Comparison of ENCODE assay signal across 7 cellular contexts in the genomic region with DNA sequence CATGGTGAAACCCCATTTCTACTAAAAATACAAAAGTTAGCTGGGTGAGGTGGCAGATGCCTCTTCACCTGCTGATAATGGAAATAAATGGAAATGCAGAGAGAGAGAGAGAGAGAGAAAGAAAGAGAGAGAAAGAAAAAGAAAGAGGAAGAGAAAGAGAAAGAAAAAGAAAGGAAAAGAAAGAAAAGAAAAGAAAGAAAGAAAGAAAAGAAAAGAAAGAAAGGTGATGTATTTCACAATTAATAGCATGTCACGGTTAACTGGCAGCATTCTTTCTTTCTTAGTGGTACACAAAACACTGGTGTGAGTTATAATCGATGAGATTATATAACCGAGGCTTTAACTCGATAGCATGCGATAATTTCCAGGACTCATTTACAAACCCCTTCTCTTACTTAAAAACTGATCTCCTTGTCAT. TPM values are rescaled to one million over a fixed set of nuclear protein-coding genes. Genes with fewer than 3 reads are reported as not detected.
DNase-seq lines count a peak whose midpoint lies in the region; TF ChIP-seq lines count a peak whose summit lies in the region.
"Had no signal": no experiment of that assay in that cellular context is flagged by ENCODE, and none has a peak within 500 bp of the region (broad histone marks: within the 10 kb centered on the region; RNA-seq: fewer than 3 reads in every experiment).

No MANE protein-coding gene starts in this region.

- H3K36me3 Mint-ChIP-seq in Calu3 (ENCODE audit: insufficient read depth, unreplicated experiment) (peaks cover 68% of the 10 kb centered on the region), H9 (ENCODE audit: insufficient read depth in 1 of 3, low read depth in 3 of 3) (peaks cover 12 to 41% (median 37%) of the 10 kb centered on the region in 3 experiments; a peak in 6 of 7 replicates)

- H3K79me1 ChIP-seq in H9 (ENCODE audit: insufficient read depth, low read depth, low read length, poor library complexity, severe bottlenecking) = no peaks in the 10 kb centered on the region

- H2BK15ac ChIP-seq in H9 (ENCODE audit: low read depth, low read length) = no peak overlapping the region

- H3K23me2 ChIP-seq in H9 (ENCODE audit: insufficient read length, low read depth, low read length, poor library complexity, severe bottlenecking) = peaks cover 11% of the 10 kb centered on the region

- H3K36me3 ChIP-seq in breast epithelium (no peaks in the 10 kb centered on the region), neural cell (ENCODE audit: insufficient read depth, low read length) (peaks cover 5% of the 10 kb centered on the region), MG63 (peaks cover 27% of the 10 kb centered on the region)

- CTCF ChIA-PET in Calu3 (lab: Charles Lee) = no interaction called here

- BruUV-seq in Calu3 (replicated peaks; lab: Mats Ljungman, UMichigan) = no TSS peak

- TF ChIP-seq RAD21 in neural cell (conservative IDR thresholded peaks at IDR 0.05) = no peak

- DNase-seq in Calu3 = no peak
- no peak for DNase-seq in breast epithelium (ENCODE audit: low spot score in 2 of 2)
- no peak for DNase-seq in MG63
- no peak for DNase-seq in H9
- DNase-seq in GM20000 (ENCODE audit: low spot score) = no peak
- DNase-seq: NCI-H524 treated with DMSO at 0.1 percent for 48 hours had no signal

- H2BK5ac ChIP-seq in H9 (ENCODE audit: insufficient read length, low read length) = no peak overlapping the region

- no peak overlapping the region for H4K5ac ChIP-seq in H9 (ENCODE audit: insufficient read length, low read depth, low read length)

- H2AFZ ChIP-seq in neural cell (ENCODE audit: low read depth, low read length) = no peak overlapping the region
- no peak overlapping the region for H2AFZ ChIP-seq in H9 (ENCODE audit: low read length)

- H3K79me2 ChIP-seq in neural cell (replicated peaks; ENCODE audit: insufficient read depth, low read length) (peaks cover 45% of the 10 kb centered on the region), H9 (ENCODE audit: insufficient read depth, low read length) (no peaks in the 10 kb centered on the region)

- no peak overlapping the region for H2BK12ac ChIP-seq in H9 (ENCODE audit: insufficient read length, low read depth, low read length)

- no peak overlapping the region for H3K4ac ChIP-seq in H9 (ENCODE audit: low read depth, low read length)

- no peak overlapping the region for H3K14ac ChIP-seq in H9 (ENCODE audit: insufficient read depth, low read length)

- H3K27ac Mint-ChIP-seq in Calu3 (ENCODE audit: unreplicated experiment) (peak overlapping the region; percentile 40), H9 (peak overlapping the region in 1 of 3 experiments; percentile 64; a peak in 1 of 7 replicates)

- H3T11ph ChIP-seq in H9 (ENCODE audit: low read length) = no peak overlapping the region

- H3K4me3 Mint-ChIP-seq in Calu3 (ENCODE audit: low read depth, unreplicated experiment) = peak overlapping the region; percentile 53
- no peak overlapping the region for H3K4me3 Mint-ChIP-seq in H9

- TF ChIP-seq CTCF in Calu3 (IDR thresholded peaks at IDR 0.05; ENCODE audit: unreplicated experiment) (no peak), breast epithelium (IDR thresholded peaks at IDR 0.05) (no peak), neural cell (IDR thresholded peaks at IDR 0.05; ENCODE audit: poor library complexity, severe bottlenecking) (no peak), H9 (conservative IDR thresholded peaks at IDR 0.05) (no peak), GM20000 (IDR thresholded peaks at IDR 0.05; ENCODE audit: extremely low read depth, missing control alignments) (no peak)

- H3K27me3 Mint-ChIP-seq in Calu3 (ENCODE audit: unreplicated experiment) (no peaks in the 10 kb centered on the region), H9 (ENCODE audit: low read depth) (no peaks in the 10 kb centered on the region)

- no peak overlapping the region for H3K23ac ChIP-seq in H9 (ENCODE audit: insufficient read length, low read depth, low read length)

- no CpG with 5 or more reads among the region's 5 CpGs for WGBS in H9 (ENCODE audit: extremely low coverage, insufficient read length, low lambda C conversion rate)

- intact Hi-C loops in Calu3 (cut with micrococcal nuclease; ENCODE audit: unreplicated experiment) = no loop called here
- intact Hi-C loops in breast epithelium (cut with DNase I; ENCODE audit: low total_unique reads) = no loop called here

- H3K9me3 Mint-ChIP-seq in Calu3 (ENCODE audit: low read depth, unreplicated experiment) = no peaks in the 10 kb centered on the region
- H3K9me3 Mint-ChIP-seq in H9 = no peaks in the 10 kb centered on the region

- TF ChIP-seq POLR2A in breast epithelium (IDR thresholded peaks at IDR 0.05) = no peak

- H4K8ac ChIP-seq in H9 (replicated peaks; ENCODE audit: insufficient read length, low read depth, low read length) = no peak overlapping the region

- no peak overlapping the region for H2AK5ac ChIP-seq in H9 (ENCODE audit: insufficient read length, low read length)

- TF ChIP-seq EP300 in neural cell (conservative IDR thresholded peaks at IDR 0.05; ENCODE audit: poor library complexity, severe bottlenecking) = no peak

- H3K9ac ChIP-seq in neural cell (ENCODE audit: low read length) (no peak overlapping the region), H9 (ENCODE audit: extremely low read depth, insufficient read length, low read length) (no peak overlapping the region)

- no peaks in the 10 kb centered on the region for H3K9me2 ChIP-seq in neural cell (ENCODE audit: insufficient read depth, low read length)

- no peak overlapping the region for H2BK120ac ChIP-seq in H9 (ENCODE audit: low read depth, low read length, poor library complexity, severe bottlenecking)

- H3K4me3 ChIP-seq in breast epithelium (peak overlapping the region in 2 of 3 donors; percentile 0 to 5), neural cell (ENCODE audit: low read length) (peak overlapping the region; percentile 50), MG63 (no peak overlapping the region)

- H4K91ac ChIP-seq in H9 (ENCODE audit: insufficient read length, low read depth, low read length) = no peak overlapping the region

- peaks cover 0 to 6% of the 10 kb centered on the region in 2 donors for H3K4me1 ChIP-seq in breast epithelium
- H3K4me1 ChIP-seq in H9 (ENCODE audit: insufficient read depth, low read length) = no peaks in the 10 kb centered on the region

- H4K20me1 ChIP-seq in neural cell (ENCODE audit: insufficient read depth) (no peaks in the 10 kb centered on the region), H9 (ENCODE audit: control insufficient read depth, insufficient read depth, insufficient read length) (no peaks in the 10 kb centered on the region)

- H3K9me3 ChIP-seq in breast epithelium (no peaks in the 10 kb centered on the region), neural cell (ENCODE audit: low read length) (no peaks in the 10 kb centered on the region), MG63 (no peaks in the 10 kb centered on the region), H9 (ENCODE audit: control insufficient read depth, low read depth, low read length) (no peaks in the 10 kb centered on the region)

- H3K27ac ChIP-seq in breast epithelium (peak overlapping the region; percentile 57 to 70), neural cell (ENCODE audit: low read length) (no peak overlapping the region), H9 (ENCODE audit: insufficient read length, low read depth, low read length) (no peak overlapping the region)

- H3K27me3 ChIP-seq in breast epithelium = no peaks in the 10 kb centered on the region
- no peaks in the 10 kb centered on the region for H3K27me3 ChIP-seq in neural cell (ENCODE audit: insufficient read depth, low read depth, low read length)
- H3K27me3 ChIP-seq in MG63 = no peaks in the 10 kb centered on the region
- no peaks in the 10 kb centered on the region for H3K27me3 ChIP-seq in H9 (ENCODE audit: insufficient read depth, low read length)

- H2BK20ac ChIP-seq in H9 (ENCODE audit: low read depth, low read length, poor library complexity, severe bottlenecking) = no peak overlapping the region

- H3K4me2 ChIP-seq in neural cell (ENCODE audit: low read length) (no peak overlapping the region), H9 (ENCODE audit: insufficient read depth, insufficient read length, low read length) (no peak overlapping the region)

- no peak overlapping the region for H3K56ac ChIP-seq in H9 (ENCODE audit: insufficient read length, low read depth, low read length)

- H3K4me1 Mint-ChIP-seq in Calu3 (ENCODE audit: low read depth, unreplicated experiment) = peaks cover 19% of the 10 kb centered on the region
- peaks cover 25 to 27% of the 10 kb centered on the region in 2 experiments for H3K4me1 Mint-ChIP-seq in H9

- no peak overlapping the region for H3K18ac ChIP-seq in H9 (ENCODE audit: insufficient read length, low read depth, low read length)

- peaks cover 3% of the 10 kb centered on the region for H3F3A ChIP-seq in neural cell (ENCODE audit: insufficient read depth, low read length, poor library complexity, severe bottlenecking)

RNA-seq across cellular contexts. Expression of gene ACOX1, which starts 3.2 kb away (rescaled TPM):
- total RNA-seq in Calu3 (2022) (53.1 and 57.3 TPM in 2 replicates), breast epithelium (100 to 1,000 TPM in 1 of 3 donors, 10 to 100 TPM in 2; 55.1 to 147 (median 55.3) TPM), H9 (2021) (27.2 and 27.4 TPM in 2 replicates)
- 30.1 and 31.2 TPM in 2 replicates for polyA plus RNA-seq in neural cell
- polyA minus RNA-seq in neural cell = 91.8 and 93.3 TPM in 2 replicates
- total RNA-seq in MG63 (2014; rRNA removed; shearing (Covaris generic); ENCODE audit: low replicate concordance) = 24.5 and 26.9 TPM in 2 replicates

RNA-seq across cellular contexts. Expression of gene TEN1, which starts 3.3 kb away (rescaled TPM):
- total RNA-seq in Calu3 (2022) = 15.3 and 15.8 TPM in 2 replicates
- total RNA-seq in breast epithelium = 10 to 100 TPM; 16.7 to 30.2 (median 26.8) TPM
- 33.1 and 41.3 TPM in 2 replicates for polyA plus RNA-seq in neural cell
- 6.6 and 12.0 TPM in 2 replicates for polyA minus RNA-seq in neural cell
- 23.2 and 23.9 TPM in 2 replicates for total RNA-seq in MG63 (2014; rRNA removed; shearing (Covaris generic); ENCODE audit: low replicate concordance)
- total RNA-seq in H9 (2021) = 19.3 and 19.9 TPM in 2 replicates

RNA-seq across cellular contexts. Expression of gene CDK3, which starts 24.9 kb away (rescaled TPM):
- total RNA-seq in Calu3 (2022) (9.4 and 9.8 TPM in 2 replicates), breast epithelium (10 to 100 TPM in 1 of 3 donors, 1 to 10 TPM in 2; 6.6 to 13.0 (median 9.5) TPM), H9 (2021) (11.7 and 14.3 TPM in 2 replicates)
- 29.2 and 42.8 TPM in 2 replicates for polyA plus RNA-seq in neural cell
- polyA minus RNA-seq in neural cell = 2.4 and 3.0 TPM in 2 replicates
- 1.3 and 6.4 TPM in 2 replicates for total RNA-seq in MG63 (2014; rRNA removed; shearing (Covaris generic); ENCODE audit: low replicate concordance)

RNA-seq across cellular contexts. Expression of gene FBF1, which starts 34.9 kb away (rescaled TPM):
- 32.6 and 33.6 TPM in 2 replicates for total RNA-seq in Calu3 (2022)
- total RNA-seq in breast epithelium = 10 to 100 TPM in 2 of 3 donors, 1 to 10 TPM in 1; 7.7 to 18.7 (median 17.7) TPM
- 11.7 and 13.5 TPM in 2 replicates for polyA plus RNA-seq in neural cell
- 15.6 and 18.5 TPM in 2 replicates for polyA minus RNA-seq in neural cell
- total RNA-seq in MG63 (2014; rRNA removed; shearing (Covaris generic); ENCODE audit: low replicate concordance) = 13.4 and 15.2 TPM in 2 replicates
- 8.3 and 9.7 TPM in 2 replicates for total RNA-seq in H9 (2021)

RNA-seq across cellular contexts. Expression of gene EVPL, which starts 51.3 kb away (rescaled TPM):
- total RNA-seq in Calu3 (2022) (51.8 and 59.7 TPM in 2 replicates), breast epithelium (1 to 10 TPM; 1.6 to 8.0 (median 3.9) TPM), H9 (2021) (0.48 and 0.53 TPM in 2 replicates)
- not detected in 2 replicates for polyA plus RNA-seq in neural cell
- not detected in 2 replicates for polyA minus RNA-seq in neural cell
- not detected in 2 replicates for total RNA-seq in MG63 (2014; rRNA removed; shearing (Covaris generic); ENCODE audit: low replicate concordance)

Comparison
In these comparisons a context has a peak if more than half of its experiments do, and no peak if none do; other contexts are left out.
1. H3K27ac ChIP-seq: peak in breast epithelium (2 of 2); none in neural cell (single experiment) and H9 (single experiment).